1 cellular context compared by ENCODE assay signal in genomic region chr2:64751286-64752260, GRCh38.
TF ChIP-seq lines count a peak whose summit lies in the region.

No MANE protein-coding gene starts in this region.

TF ChIP-seq in HepG2, 621 proteins besides CTCF, POLR2A, EP300 and RAD21 (continued from another document and continues in another):
- TF ChIP-seq ZHX1 (CRISPR knock-in tag; IDR thresholded peaks at IDR 0.05; ENCODE audit: low read depth), result 0 out of 2 replicates have a peak, but pooled peaks have one; percentile 33
- 0 out of 2 replicates have a peak, but pooled peaks have one; percentile 46 for TF ChIP-seq MEIS2 (CRISPR knock-in tag; IDR thresholded peaks at IDR 0.05)
- no peak for TF ChIP-seq PRPF4 (IDR thresholded peaks at IDR 0.05; ENCODE audit: low read depth, low read length, poor library complexity, severe bottlenecking)
- TF ChIP-seq MTA3 (CRISPR knock-in tag; IDR thresholded peaks at IDR 0.05), result no peak
- TF ChIP-seq CREB1 (IDR thresholded peaks at IDR 0.05), result peak; percentile 51; the same call in 1 of the 2 replicates
- TF ChIP-seq CREB1 (CRISPR knock-in tag; IDR thresholded peaks at IDR 0.05), result no peak
- no peak for TF ChIP-seq PAF1 (CRISPR knock-in tag; IDR thresholded peaks at IDR 0.05)
- TF ChIP-seq SNAPC2 (CRISPR knock-in tag; IDR thresholded peaks at IDR 0.05), result 0 out of 2 replicates have a peak, but pooled peaks have one; percentile 83
- peak; percentile 96 for TF ChIP-seq ZNF652 (CRISPR knock-in tag; IDR thresholded peaks at IDR 0.05; ENCODE audit: borderline replicate concordance, low read depth)
- peak; percentile 78; the same call in 1 of the 2 replicates for TF ChIP-seq NR2C2 (CRISPR knock-in tag; IDR thresholded peaks at IDR 0.05; ENCODE audit: borderline replicate concordance)
- no peak for TF ChIP-seq HMGA1 (CRISPR knock-in tag; conservative IDR thresholded peaks at IDR 0.05)
- no peak for TF ChIP-seq ZNF577 (CRISPR knock-in tag; IDR thresholded peaks at IDR 0.05; ENCODE audit: borderline replicate concordance, low read depth)
- TF ChIP-seq GABPB1 (CRISPR knock-in tag; IDR thresholded peaks at IDR 0.05), result peak; percentile 84
- TF ChIP-seq, protein P1, sequence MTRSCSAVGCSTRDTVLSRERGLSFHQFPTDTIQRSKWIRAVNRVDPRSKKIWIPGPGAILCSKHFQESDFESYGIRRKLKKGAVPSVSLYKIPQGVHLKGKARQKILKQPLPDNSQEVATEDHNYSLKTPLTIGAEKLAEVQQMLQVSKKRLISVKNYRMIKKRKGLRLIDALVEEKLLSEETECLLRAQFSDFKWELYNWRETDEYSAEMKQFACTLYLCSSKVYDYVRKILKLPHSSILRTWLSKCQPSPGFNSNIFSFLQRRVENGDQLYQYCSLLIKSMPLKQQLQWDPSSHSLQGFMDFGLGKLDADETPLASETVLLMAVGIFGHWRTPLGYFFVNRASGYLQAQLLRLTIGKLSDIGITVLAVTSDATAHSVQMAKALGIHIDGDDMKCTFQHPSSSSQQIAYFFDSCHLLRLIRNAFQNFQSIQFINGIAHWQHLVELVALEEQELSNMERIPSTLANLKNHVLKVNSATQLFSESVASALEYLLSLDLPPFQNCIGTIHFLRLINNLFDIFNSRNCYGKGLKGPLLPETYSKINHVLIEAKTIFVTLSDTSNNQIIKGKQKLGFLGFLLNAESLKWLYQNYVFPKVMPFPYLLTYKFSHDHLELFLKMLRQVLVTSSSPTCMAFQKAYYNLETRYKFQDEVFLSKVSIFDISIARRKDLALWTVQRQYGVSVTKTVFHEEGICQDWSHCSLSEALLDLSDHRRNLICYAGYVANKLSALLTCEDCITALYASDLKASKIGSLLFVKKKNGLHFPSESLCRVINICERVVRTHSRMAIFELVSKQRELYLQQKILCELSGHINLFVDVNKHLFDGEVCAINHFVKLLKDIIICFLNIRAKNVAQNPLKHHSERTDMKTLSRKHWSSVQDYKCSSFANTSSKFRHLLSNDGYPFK (CRISPR knock-in tag; IDR thresholded peaks at IDR 0.05; ENCODE audit: borderline replicate concordance), result peak; percentile 16; the same call in 1 of the 2 replicates
- TF ChIP-seq PCBP1 (IDR thresholded peaks at IDR 0.05; ENCODE audit: borderline replicate concordance, low read depth, low read length), result 0 out of 2 replicates have a peak, but pooled peaks have one; percentile 49
- TF ChIP-seq TFAP4 (IDR thresholded peaks at IDR 0.05; ENCODE audit: borderline replicate concordance, low read depth), result peak; percentile 40; the same call in 1 of the 2 replicates
- TF ChIP-seq IKZF1 (IDR thresholded peaks at IDR 0.05), result no peak
- TF ChIP-seq SP2 (CRISPR knock-in tag; IDR thresholded peaks at IDR 0.05), result peak; percentile 97
- TF ChIP-seq ZSCAN12 (CRISPR knock-in tag; IDR thresholded peaks at IDR 0.05), result no peak
- no peak for TF ChIP-seq ZNF10 (CRISPR knock-in tag; IDR thresholded peaks at IDR 0.05; ENCODE audit: borderline replicate concordance, low read depth)
- peak; percentile 63; the same call in 1 of the 2 replicates for TF ChIP-seq BRD4 (CRISPR knock-in tag; IDR thresholded peaks at IDR 0.05)
- TF ChIP-seq, protein P2, sequence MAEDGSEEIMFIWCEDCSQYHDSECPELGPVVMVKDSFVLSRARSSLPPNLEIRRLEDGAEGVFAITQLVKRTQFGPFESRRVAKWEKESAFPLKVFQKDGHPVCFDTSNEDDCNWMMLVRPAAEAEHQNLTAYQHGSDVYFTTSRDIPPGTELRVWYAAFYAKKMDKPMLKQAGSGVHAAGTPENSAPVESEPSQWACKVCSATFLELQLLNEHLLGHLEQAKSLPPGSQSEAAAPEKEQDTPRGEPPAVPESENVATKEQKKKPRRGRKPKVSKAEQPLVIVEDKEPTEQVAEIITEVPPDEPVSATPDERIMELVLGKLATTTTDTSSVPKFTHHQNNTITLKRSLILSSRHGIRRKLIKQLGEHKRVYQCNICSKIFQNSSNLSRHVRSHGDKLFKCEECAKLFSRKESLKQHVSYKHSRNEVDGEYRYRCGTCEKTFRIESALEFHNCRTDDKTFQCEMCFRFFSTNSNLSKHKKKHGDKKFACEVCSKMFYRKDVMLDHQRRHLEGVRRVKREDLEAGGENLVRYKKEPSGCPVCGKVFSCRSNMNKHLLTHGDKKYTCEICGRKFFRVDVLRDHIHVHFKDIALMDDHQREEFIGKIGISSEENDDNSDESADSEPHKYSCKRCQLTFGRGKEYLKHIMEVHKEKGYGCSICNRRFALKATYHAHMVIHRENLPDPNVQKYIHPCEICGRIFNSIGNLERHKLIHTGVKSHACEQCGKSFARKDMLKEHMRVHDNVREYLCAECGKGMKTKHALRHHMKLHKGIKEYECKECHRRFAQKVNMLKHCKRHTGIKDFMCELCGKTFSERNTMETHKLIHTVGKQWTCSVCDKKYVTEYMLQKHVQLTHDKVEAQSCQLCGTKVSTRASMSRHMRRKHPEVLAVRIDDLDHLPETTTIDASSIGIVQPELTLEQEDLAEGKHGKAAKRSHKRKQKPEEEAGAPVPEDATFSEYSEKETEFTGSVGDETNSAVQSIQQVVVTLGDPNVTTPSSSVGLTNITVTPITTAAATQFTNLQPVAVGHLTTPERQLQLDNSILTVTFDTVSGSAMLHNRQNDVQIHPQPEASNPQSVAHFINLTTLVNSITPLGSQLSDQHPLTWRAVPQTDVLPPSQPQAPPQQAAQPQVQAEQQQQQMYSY (CRISPR knock-in tag; IDR thresholded peaks at IDR 0.05), result no peak
- no peak for TF ChIP-seq ZNF512 (CRISPR knock-in tag; IDR thresholded peaks at IDR 0.05)
- peak; percentile 70; the same call in 1 of the 2 replicates for TF ChIP-seq ATF7-NPFF (CRISPR knock-in tag; IDR thresholded peaks at IDR 0.05; ENCODE audit: low read depth)
- TF ChIP-seq PHF5A (CRISPR knock-in tag; IDR thresholded peaks at IDR 0.05; ENCODE audit: low read depth, unreplicated experiment), result no peak
- TF ChIP-seq HBP1 (CRISPR knock-in tag; IDR thresholded peaks at IDR 0.05; ENCODE audit: low read depth), result peak; percentile 72; the same call in 1 of the 2 replicates
- TF ChIP-seq, protein P3, sequence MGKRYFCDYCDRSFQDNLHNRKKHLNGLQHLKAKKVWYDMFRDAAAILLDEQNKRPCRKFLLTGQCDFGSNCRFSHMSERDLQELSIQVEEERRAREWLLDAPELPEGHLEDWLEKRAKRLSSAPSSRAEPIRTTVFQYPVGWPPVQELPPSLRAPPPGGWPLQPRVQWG (CRISPR knock-in tag; IDR thresholded peaks at IDR 0.05; ENCODE audit: borderline replicate concordance, low read depth), result no peak
- TF ChIP-seq SMAD9 (CRISPR knock-in tag; IDR thresholded peaks at IDR 0.05), result no peak
- no peak for TF ChIP-seq ZNF33B (CRISPR knock-in tag; IDR thresholded peaks at IDR 0.05)
- TF ChIP-seq CHD4 (IDR thresholded peaks at IDR 0.05; ENCODE audit: borderline replicate concordance, low read length), result no peak
- no peak for TF ChIP-seq ZNF337 (CRISPR knock-in tag; IDR thresholded peaks at IDR 0.05; ENCODE audit: borderline replicate concordance, low read depth)
- TF ChIP-seq MED1 (CRISPR knock-in tag; IDR thresholded peaks at IDR 0.05), result peak; percentile 71; the same call in 1 of the 2 replicates
- no peak for TF ChIP-seq SNAPC4 (CRISPR knock-in tag; IDR thresholded peaks at IDR 0.05)
- TF ChIP-seq ZNF747 (CRISPR knock-in tag; IDR thresholded peaks at IDR 0.05; ENCODE audit: borderline replicate concordance), result no peak
- peak; percentile 79 for TF ChIP-seq ZBTB3 (CRISPR knock-in tag; IDR thresholded peaks at IDR 0.05; ENCODE audit: borderline replicate concordance, low read depth)
- TF ChIP-seq CREB3 (CRISPR knock-in tag; IDR thresholded peaks at IDR 0.05), result no peak
- TF ChIP-seq ZNF619 (CRISPR knock-in tag; IDR thresholded peaks at IDR 0.05), result 0 out of 2 replicates have a peak, but pooled peaks have one; percentile 81
- peak; percentile 31; the same call in 1 of the 2 replicates for TF ChIP-seq HDAC2 (CRISPR knock-in tag; IDR thresholded peaks at IDR 0.05)
- TF ChIP-seq ZNF790 (CRISPR knock-in tag; IDR thresholded peaks at IDR 0.05; ENCODE audit: borderline replicate concordance), result no peak
- TF ChIP-seq TBX2 (CRISPR knock-in tag; IDR thresholded peaks at IDR 0.05; ENCODE audit: borderline replicate concordance), result no peak; the same call in 1 of the 2 replicates
